Comparison of ENCODE assay signal across 16 cellular contexts in genomic region chr18:70433001-70433400, GRCh38.
"Had no signal": no experiment of that assay in that cellular context is flagged by ENCODE, and none has a peak within 500 bp of the region (broad histone marks: within the 10 kb centered on the region; RNA-seq: fewer than 3 reads in every experiment).

No MANE protein-coding gene starts in this region.

- H3K27me3 Mint-ChIP-seq: activated naive CD4-positive, alpha-beta T cell treated with anti-CD3 and anti-CD28 coated beads, Interleukin-2, amount 50 U/mL, for 24 hours; activated T-cell treated with anti-CD3 and anti-CD28 coated beads, Interleukin-2, amount 50 U/mL, for 24 hours had no signal

- H3K9me3 ChIP-seq: body of pancreas, thyroid gland, vagina had no signal

- FAIRE-seq: small intestine had no signal

- H3K4me1 Mint-ChIP-seq: activated naive CD4-positive, alpha-beta T cell treated with anti-CD3 and anti-CD28 coated beads, Interleukin-2, amount 50 U/mL, for 24 hours; neural crest cell had no signal

- H3K9me3 Mint-ChIP-seq: activated naive CD4-positive, alpha-beta T cell treated with anti-CD3 and anti-CD28 coated beads, Interleukin-2, amount 50 U/mL, for 24 hours; activated T-cell treated with anti-CD3 and anti-CD28 coated beads, Interleukin-2, amount 50 U/mL, for 24 hours; neural crest cell had no signal

- H3K36me3 Mint-ChIP-seq: activated CD8-positive, alpha-beta memory T cell treated with anti-CD3 and anti-CD28 coated beads, Interleukin-2, amount 10 ng/mL, durations not matched to agents 7 days and 5 days; activated naive CD4-positive, alpha-beta T cell treated with anti-CD3 and anti-CD28 coated beads, Interleukin-2, amount 50 U/mL, for 24 hours had no signal

- H3K27ac Mint-ChIP-seq: activated CD8-positive, alpha-beta memory T cell treated with anti-CD3 and anti-CD28 coated beads, Interleukin-2, amount 10 ng/mL, durations not matched to agents 7 days and 5 days; activated naive CD4-positive, alpha-beta T cell treated with anti-CD3 and anti-CD28 coated beads, Interleukin-2, amount 50 U/mL, for 24 hours; activated T-cell treated with anti-CD3 and anti-CD28 coated beads, Interleukin-2, amount 50 U/mL, for 24 hours had no signal

- H3K4me3 Mint-ChIP-seq: activated CD8-positive, alpha-beta memory T cell treated with anti-CD3 and anti-CD28 coated beads, Interleukin-2, amount 10 ng/mL, durations not matched to agents 7 days and 5 days; activated naive CD4-positive, alpha-beta T cell treated with anti-CD3 and anti-CD28 coated beads, Interleukin-2, amount 50 U/mL, for 24 hours; activated T-cell treated with anti-CD3 and anti-CD28 coated beads, Interleukin-2, amount 50 U/mL, for 24 hours; neural crest cell had no signal

- DNase-seq: activated CD4-positive, alpha-beta T cell treated with anti-CD3 and anti-CD28 coated beads, Interleukin-2, amount 50 U/mL, for 48 hours; activated CD4-positive, CD25-positive, alpha-beta regulatory T cell treated with anti-CD3 and anti-CD28 coated beads, Interleukin-2, amount 50 U/mL, for 72 hours; activated CD8-positive, alpha-beta memory T cell treated with anti-CD3 and anti-CD28 coated beads, Interleukin-2, amount 10 ng/mL, durations not matched to agents 7 days and 5 days; activated effector memory CD4-positive, alpha-beta T cell treated with Interleukin-2 at 50 U/mL for 16 hours; activated T-cell treated with anti-CD3 and anti-CD28 coated beads, Interleukin-2, amount 50 U/mL, for 24 hours; amniotic stem cell; body of pancreas; central memory CD4-positive, alpha-beta T cell; effector memory CD4-positive, alpha-beta T cell; foreskin fibroblast; small intestine; thyroid gland had no signal

- H3K36me3 ChIP-seq: thyroid gland, vagina had no signal

- H3K4me3 ChIP-seq: body of pancreas, coronary artery, thyroid gland, vagina had no signal

- H3K27ac ChIP-seq: body of pancreas, coronary artery, thyroid gland, vagina had no signal

- H3K27me3 ChIP-seq: body of pancreas, thyroid gland, vagina had no signal

- H3K4me1 ChIP-seq: body of pancreas, thyroid gland, vagina had no signal
